Comparison of ENCODE assay signal across 8 cellular contexts in genomic region chr12:123075092-123075491, GRCh38.
DNase-seq lines count a peak whose midpoint lies in the region; ATAC-seq and TF ChIP-seq lines count a peak whose summit lies in the region.

No MANE protein-coding gene starts in this region.

- no peak for TF ChIP-seq CTCF in suprapubic skin (IDR thresholded peaks at IDR 0.05)
- TF ChIP-seq CTCF in RWPE1 (conservative IDR thresholded peaks at IDR 0.05; ENCODE audit: low read depth) = no peak

- no peaks in the 10 kb centered on the region for H3K27me3 ChIP-seq in suprapubic skin

- H3K36me3 Mint-ChIP-seq in activated naive CD4-positive, alpha-beta T cell treated with anti-CD3 and anti-CD28 coated beads, Interleukin-2, amount 50 U/mL, for 72 hours = no peaks in the 10 kb centered on the region
- H3K36me3 Mint-ChIP-seq in immature natural killer cell = no peaks in the 10 kb centered on the region

- no peak for ATAC-seq in activated naive CD4-positive, alpha-beta T cell treated with anti-CD3 and anti-CD28 coated beads, Interleukin-2, amount 50 U/mL, for 72 hours

- H3K27ac Mint-ChIP-seq in activated naive CD4-positive, alpha-beta T cell treated with anti-CD3 and anti-CD28 coated beads, Interleukin-2, amount 50 U/mL, for 72 hours = peak overlapping the region; percentile 90 to 95
- H3K27ac Mint-ChIP-seq in immature natural killer cell = peak overlapping the region; percentile 92 to 98 (median 95)

- H3K4me1 Mint-ChIP-seq in immature natural killer cell = peaks cover 76 to 82% of the 10 kb centered on the region in 2 donors

- TF ChIP-seq EP300 in suprapubic skin (IDR thresholded peaks at IDR 0.05) = no peak

- no peak overlapping the region for H3K4me3 ChIP-seq in suprapubic skin

- no peaks in the 10 kb centered on the region for H3K9me3 Mint-ChIP-seq in activated naive CD4-positive, alpha-beta T cell treated with anti-CD3 and anti-CD28 coated beads, Interleukin-2, amount 50 U/mL, for 72 hours
- H3K9me3 Mint-ChIP-seq in immature natural killer cell = no peaks in the 10 kb centered on the region

- H3K4me3 Mint-ChIP-seq in immature natural killer cell = peak overlapping the region; percentile 90 to 98 (median 94)

- POLR2A ChIA-PET in RWPE1 (lab: Yijun Ruan, JAX; ENCODE audit: low non-redundant PET) = no interaction called here

- H3K4me1 ChIP-seq in suprapubic skin = peaks cover 59% of the 10 kb centered on the region

- no peak for TF ChIP-seq POLR2A in suprapubic skin (IDR thresholded peaks at IDR 0.05)

- H3K27me3 Mint-ChIP-seq in immature natural killer cell (ENCODE audit: low read depth in 3 of 3) = peaks cover 4 to 10% (median 7%) of the 10 kb centered on the region in 3 donors

- H3K9me3 ChIP-seq in suprapubic skin = no peaks in the 10 kb centered on the region

- H3K36me3 ChIP-seq in suprapubic skin = no peaks in the 10 kb centered on the region

- CTCF ChIA-PET in RWPE1 (lab: Yijun Ruan, JAX) = interaction anchor here (0.7 kb wide), 1 partner anchor 52 kb away, joined by 4 read pairs; no protein-coding TSS in a partner anchor

- H3K27ac ChIP-seq in suprapubic skin = peak overlapping the region; percentile 12
- no peak overlapping the region for H3K27ac ChIP-seq in RWPE1

- DNase-seq in activated T-cell treated with anti-CD3 and anti-CD28 coated beads, Interleukin-2, amount 50 U/mL, for 1 hour = peak; percentile 39
- DNase-seq in activated T-cell treated with anti-CD3 and anti-CD28 coated beads for 4 hours (no peak), immature natural killer cell (peak in 1 of 3 donors; percentile 26), suprapubic skin (ENCODE audit: low spot score in 2 of 2) (no peak), SHP77 treated with DMSO at 0.1 percent for 48 hours (lab: John Stamatoyannopoulos, UW) (no peak), RWPE1 (ENCODE audit: low spot score) (no peak), NCI-H226 (no peak)
- no peak for DNase-seq in activated naive CD4-positive, alpha-beta T cell treated with anti-CD3 and anti-CD28 coated beads, Interleukin-2, amount 50 U/mL, for 72 hours (ENCODE audit: low spot score in 2 of 2)

- WGBS in suprapubic skin = 43% methylated on average over 4 of the region's 7 CpGs
